Comparison of ENCODE assay signal across 1 cellular context in the genomic region with DNA sequence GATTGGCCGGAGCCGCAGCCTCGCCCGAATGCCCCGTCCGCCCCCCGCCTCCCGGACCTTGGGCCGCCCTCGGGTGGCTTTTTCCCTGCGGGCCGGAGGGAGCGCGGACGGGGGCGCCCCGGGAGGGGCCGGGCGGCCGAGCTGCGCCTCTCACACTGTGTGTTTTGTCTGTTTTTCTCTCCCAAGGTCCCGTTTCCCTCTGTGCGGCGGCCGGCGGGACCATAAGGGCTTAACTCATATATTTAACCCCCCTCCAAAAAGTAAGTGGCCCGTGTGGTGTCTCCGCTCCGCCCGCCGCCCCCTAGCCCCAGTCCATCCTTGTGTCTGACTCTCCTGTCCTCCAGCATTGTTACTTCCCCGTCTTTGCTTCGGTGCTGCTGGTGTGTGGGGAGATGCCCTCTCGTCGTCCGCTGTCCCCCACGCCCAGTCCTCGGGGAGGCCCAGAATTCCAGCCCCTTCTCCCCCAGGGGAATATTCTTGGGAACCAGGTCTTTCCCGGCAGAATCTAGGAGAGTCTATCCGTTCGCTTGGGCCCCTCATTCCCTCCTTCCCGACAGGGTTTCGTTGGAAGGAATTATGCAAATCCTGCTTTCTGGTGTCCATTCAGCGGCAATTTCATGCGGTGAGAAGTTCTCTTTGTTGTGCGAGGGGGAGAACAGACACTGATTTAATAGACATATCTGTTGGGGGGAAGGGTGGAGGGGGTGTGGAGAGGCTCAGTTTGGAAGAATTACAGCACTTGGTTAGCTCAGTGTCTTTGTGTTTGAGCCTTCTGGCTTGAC.
A peak's percentile ranks its signal among the peaks of the same experiment; 100 is the strongest.
TF ChIP-seq lines count a peak whose summit lies in the region.

No MANE protein-coding gene starts in this region.

TF ChIP-seq in H1, 55 proteins besides CTCF, POLR2A, EP300 and RAD21:
- TF ChIP-seq CREB1 (IDR thresholded peaks at IDR 0.05) (no peak), YY1 (IDR thresholded peaks at IDR 0.05; ENCODE audit: low read depth, low read length) (no peak), ASH2L (IDR thresholded peaks at IDR 0.05; ENCODE audit: low read length) (peak; percentile 45), CHD1 (IDR thresholded peaks at IDR 0.05; ENCODE audit: low read depth, low read length) (no peak), SUZ12 (IDR thresholded peaks at IDR 0.05; ENCODE audit: low read length) (no peak), FOSL1 (IDR thresholded peaks at IDR 0.05; ENCODE audit: insufficient read depth, low read depth, low read length) (no peak), HDAC2 (IDR thresholded peaks at IDR 0.05; ENCODE audit: borderline replicate concordance in 1 of 2, low read depth in 2 of 2, low read length in 2 of 2) (0 out of 4 replicates have a peak, but pooled peaks of 1 of the 2 experiments have one; percentile 31), SIN3A (conservative IDR thresholded peaks at IDR 0.05 in 1 of 2, IDR thresholded peaks at IDR 0.05 in 1 of 2; ENCODE audit: low read depth in 1 of 2, low read length in 2 of 2) (0 out of 4 replicates have a peak, but pooled peaks of 1 of the 2 experiments have one; percentile 50), NANOG (IDR thresholded peaks at IDR 0.05; ENCODE audit: insufficient read depth, low read depth, low read length, poor library complexity, severe bottlenecking) (no peak), SP1 (IDR thresholded peaks at IDR 0.05; ENCODE audit: low read depth, low read length) (0 out of 2 replicates have a peak, but pooled peaks have one; percentile 23), CBX8 (IDR thresholded peaks at IDR 0.05; ENCODE audit: borderline replicate concordance, low read depth, low read length) (no peak), KDM4A (IDR thresholded peaks at IDR 0.05; ENCODE audit: low read depth, low read length, severe bottlenecking) (peak; percentile 64), GTF2F1 (IDR thresholded peaks at IDR 0.05; ENCODE audit: borderline replicate concordance, low read depth, low read length) (no peak), KDM1A (IDR thresholded peaks at IDR 0.05; ENCODE audit: borderline replicate concordance, low read length) (no peak), BRCA1 (IDR thresholded peaks at IDR 0.05; ENCODE audit: low read depth, low read length) (no peak), SAP30 (IDR thresholded peaks at IDR 0.05; ENCODE audit: insufficient read depth, insufficient replicate concordance, low read length) (no peak), CTBP2 (IDR thresholded peaks at IDR 0.05; ENCODE audit: borderline replicate concordance, insufficient read depth, insufficient read length, low read length) (no peak)
- TF ChIP-seq, protein P1, sequence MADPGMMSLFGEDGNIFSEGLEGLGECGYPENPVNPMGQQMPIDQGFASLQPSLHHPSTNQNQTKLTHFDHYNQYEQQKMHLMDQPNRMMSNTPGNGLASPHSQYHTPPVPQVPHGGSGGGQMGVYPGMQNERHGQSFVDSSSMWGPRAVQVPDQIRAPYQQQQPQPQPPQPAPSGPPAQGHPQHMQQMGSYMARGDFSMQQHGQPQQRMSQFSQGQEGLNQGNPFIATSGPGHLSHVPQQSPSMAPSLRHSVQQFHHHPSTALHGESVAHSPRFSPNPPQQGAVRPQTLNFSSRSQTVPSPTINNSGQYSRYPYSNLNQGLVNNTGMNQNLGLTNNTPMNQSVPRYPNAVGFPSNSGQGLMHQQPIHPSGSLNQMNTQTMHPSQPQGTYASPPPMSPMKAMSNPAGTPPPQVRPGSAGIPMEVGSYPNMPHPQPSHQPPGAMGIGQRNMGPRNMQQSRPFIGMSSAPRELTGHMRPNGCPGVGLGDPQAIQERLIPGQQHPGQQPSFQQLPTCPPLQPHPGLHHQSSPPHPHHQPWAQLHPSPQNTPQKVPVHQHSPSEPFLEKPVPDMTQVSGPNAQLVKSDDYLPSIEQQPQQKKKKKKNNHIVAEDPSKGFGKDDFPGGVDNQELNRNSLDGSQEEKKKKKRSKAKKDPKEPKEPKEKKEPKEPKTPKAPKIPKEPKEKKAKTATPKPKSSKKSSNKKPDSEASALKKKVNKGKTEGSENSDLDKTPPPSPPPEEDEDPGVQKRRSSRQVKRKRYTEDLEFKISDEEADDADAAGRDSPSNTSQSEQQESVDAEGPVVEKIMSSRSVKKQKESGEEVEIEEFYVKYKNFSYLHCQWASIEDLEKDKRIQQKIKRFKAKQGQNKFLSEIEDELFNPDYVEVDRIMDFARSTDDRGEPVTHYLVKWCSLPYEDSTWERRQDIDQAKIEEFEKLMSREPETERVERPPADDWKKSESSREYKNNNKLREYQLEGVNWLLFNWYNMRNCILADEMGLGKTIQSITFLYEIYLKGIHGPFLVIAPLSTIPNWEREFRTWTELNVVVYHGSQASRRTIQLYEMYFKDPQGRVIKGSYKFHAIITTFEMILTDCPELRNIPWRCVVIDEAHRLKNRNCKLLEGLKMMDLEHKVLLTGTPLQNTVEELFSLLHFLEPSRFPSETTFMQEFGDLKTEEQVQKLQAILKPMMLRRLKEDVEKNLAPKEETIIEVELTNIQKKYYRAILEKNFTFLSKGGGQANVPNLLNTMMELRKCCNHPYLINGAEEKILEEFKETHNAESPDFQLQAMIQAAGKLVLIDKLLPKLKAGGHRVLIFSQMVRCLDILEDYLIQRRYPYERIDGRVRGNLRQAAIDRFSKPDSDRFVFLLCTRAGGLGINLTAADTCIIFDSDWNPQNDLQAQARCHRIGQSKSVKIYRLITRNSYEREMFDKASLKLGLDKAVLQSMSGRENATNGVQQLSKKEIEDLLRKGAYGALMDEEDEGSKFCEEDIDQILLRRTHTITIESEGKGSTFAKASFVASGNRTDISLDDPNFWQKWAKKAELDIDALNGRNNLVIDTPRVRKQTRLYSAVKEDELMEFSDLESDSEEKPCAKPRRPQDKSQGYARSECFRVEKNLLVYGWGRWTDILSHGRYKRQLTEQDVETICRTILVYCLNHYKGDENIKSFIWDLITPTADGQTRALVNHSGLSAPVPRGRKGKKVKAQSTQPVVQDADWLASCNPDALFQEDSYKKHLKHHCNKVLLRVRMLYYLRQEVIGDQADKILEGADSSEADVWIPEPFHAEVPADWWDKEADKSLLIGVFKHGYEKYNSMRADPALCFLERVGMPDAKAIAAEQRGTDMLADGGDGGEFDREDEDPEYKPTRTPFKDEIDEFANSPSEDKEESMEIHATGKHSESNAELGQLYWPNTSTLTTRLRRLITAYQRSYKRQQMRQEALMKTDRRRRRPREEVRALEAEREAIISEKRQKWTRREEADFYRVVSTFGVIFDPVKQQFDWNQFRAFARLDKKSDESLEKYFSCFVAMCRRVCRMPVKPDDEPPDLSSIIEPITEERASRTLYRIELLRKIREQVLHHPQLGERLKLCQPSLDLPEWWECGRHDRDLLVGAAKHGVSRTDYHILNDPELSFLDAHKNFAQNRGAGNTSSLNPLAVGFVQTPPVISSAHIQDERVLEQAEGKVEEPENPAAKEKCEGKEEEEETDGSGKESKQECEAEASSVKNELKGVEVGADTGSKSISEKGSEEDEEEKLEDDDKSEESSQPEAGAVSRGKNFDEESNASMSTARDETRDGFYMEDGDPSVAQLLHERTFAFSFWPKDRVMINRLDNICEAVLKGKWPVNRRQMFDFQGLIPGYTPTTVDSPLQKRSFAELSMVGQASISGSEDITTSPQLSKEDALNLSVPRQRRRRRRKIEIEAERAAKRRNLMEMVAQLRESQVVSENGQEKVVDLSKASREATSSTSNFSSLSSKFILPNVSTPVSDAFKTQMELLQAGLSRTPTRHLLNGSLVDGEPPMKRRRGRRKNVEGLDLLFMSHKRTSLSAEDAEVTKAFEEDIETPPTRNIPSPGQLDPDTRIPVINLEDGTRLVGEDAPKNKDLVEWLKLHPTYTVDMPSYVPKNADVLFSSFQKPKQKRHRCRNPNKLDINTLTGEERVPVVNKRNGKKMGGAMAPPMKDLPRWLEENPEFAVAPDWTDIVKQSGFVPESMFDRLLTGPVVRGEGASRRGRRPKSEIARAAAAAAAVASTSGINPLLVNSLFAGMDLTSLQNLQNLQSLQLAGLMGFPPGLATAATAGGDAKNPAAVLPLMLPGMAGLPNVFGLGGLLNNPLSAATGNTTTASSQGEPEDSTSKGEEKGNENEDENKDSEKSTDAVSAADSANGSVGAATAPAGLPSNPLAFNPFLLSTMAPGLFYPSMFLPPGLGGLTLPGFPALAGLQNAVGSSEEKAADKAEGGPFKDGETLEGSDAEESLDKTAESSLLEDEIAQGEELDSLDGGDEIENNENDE (IDR thresholded peaks at IDR 0.05; ENCODE audit: insufficient replicate concordance, low read length): no peak
